Comparison of ENCODE assay signal across 1 cellular context in the genomic region with DNA sequence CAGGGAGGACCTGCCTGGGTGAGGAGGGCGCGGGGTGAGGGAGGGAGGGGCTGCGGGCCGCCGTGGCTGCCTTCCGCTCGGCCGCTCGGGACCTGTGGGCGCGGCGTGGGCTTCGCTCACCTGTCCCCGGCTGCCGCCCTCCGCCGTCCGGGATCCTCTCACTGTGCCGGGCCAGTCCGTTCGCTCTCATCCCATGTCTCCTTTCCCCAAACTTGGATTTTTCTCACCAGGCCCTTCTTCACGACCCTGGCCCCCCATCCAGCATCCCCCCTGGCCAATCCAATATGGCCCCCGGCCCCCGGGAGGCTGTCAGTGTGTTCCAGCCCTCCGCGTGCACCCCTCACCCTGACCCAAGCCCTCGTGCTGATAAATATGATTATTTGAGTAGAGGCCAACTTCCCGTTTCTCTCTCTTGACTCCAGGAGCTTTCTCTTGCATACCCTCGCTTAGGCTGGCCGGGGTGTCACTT.
TF ChIP-seq lines count a peak whose summit lies in the region.

No MANE protein-coding gene starts in this region.

TF ChIP-seq in K562, 482 proteins besides CTCF, POLR2A, EP300 and RAD21 (continued from another document and continues in another):
- TF ChIP-seq SMARCA4 (IDR thresholded peaks at IDR 0.05) (no peak), SNAPC5 (CRISPR knock-in tag; IDR thresholded peaks at IDR 0.05) (no peak), ZNF79 (CRISPR knock-in tag; IDR thresholded peaks at IDR 0.05; ENCODE audit: low read depth) (no peak), CHD1 (IDR thresholded peaks at IDR 0.05; ENCODE audit: low read length) (peak; percentile 61), ETV1 (tag; conservative IDR thresholded peaks at IDR 0.05; ENCODE audit: low read depth) (0 out of 2 replicates have a peak, but pooled peaks have one; percentile 9), CHD2 (IDR thresholded peaks at IDR 0.05; ENCODE audit: low read depth, low read length) (no peak), ATF3 (IDR thresholded peaks at IDR 0.05) (no peak), ATF3 (CRISPR knock-in tag; conservative IDR thresholded peaks at IDR 0.05) (no peak), SAP30 (IDR thresholded peaks at IDR 0.05; ENCODE audit: borderline replicate concordance, insufficient read depth, low read depth, low read length, poor library complexity, severe bottlenecking) (peak; percentile 75), ZNF512 (tag; IDR thresholded peaks at IDR 0.05) (no peak), SAFB (IDR thresholded peaks at IDR 0.05; ENCODE audit: borderline replicate concordance, low read depth, low read length) (0 out of 2 replicates have a peak, but pooled peaks have one; percentile 43), FOXP1 (CRISPR knock-in tag; IDR thresholded peaks at IDR 0.05) (no peak), SRSF9 (IDR thresholded peaks at IDR 0.05; ENCODE audit: borderline replicate concordance, low read depth, low read length) (no peak), SMC3 (conservative IDR thresholded peaks at IDR 0.05; ENCODE audit: insufficient read depth, low read depth, low read length) (no peak), MECOM (CRISPR knock-in tag; IDR thresholded peaks at IDR 0.05) (no peak), NCOA6 (IDR thresholded peaks at IDR 0.05) (no peak), ZKSCAN1 (IDR thresholded peaks at IDR 0.05; ENCODE audit: low read depth, low read length) (0 out of 2 replicates have a peak, but pooled peaks have one; percentile 11), CAMTA2 (CRISPR knock-in tag; conservative IDR thresholded peaks at IDR 0.05) (0 out of 2 replicates have a peak, but pooled peaks have one; percentile 67), ZNF41 (CRISPR knock-in tag; conservative IDR thresholded peaks at IDR 0.05) (no peak), CREB3 (tag; conservative IDR thresholded peaks at IDR 0.05; ENCODE audit: low read depth) (no peak), SP2 (IDR thresholded peaks at IDR 0.05; ENCODE audit: extremely low read depth, low read depth, low read length, poor library complexity, severe bottlenecking) (no peak), CCNT2 (IDR thresholded peaks at IDR 0.05; ENCODE audit: borderline replicate concordance, extremely low read depth, insufficient read length, low read depth, low read length) (peak; percentile 4), ZNF12 (CRISPR knock-in tag; IDR thresholded peaks at IDR 0.05) (0 out of 2 replicates have a peak, but pooled peaks have one; percentile 56), NR2C1 (IDR thresholded peaks at IDR 0.05) (no peak), NR2C1 (tag; IDR thresholded peaks at IDR 0.05) (no peak), ELF2 (CRISPR knock-in tag; IDR thresholded peaks at IDR 0.05) (peak; percentile 68), TAL1 (IDR thresholded peaks at IDR 0.05) (no peak), DEAF1 (CRISPR knock-in tag; IDR thresholded peaks at IDR 0.05) (no peak), IRF2 (CRISPR knock-in tag; IDR thresholded peaks at IDR 0.05) (no peak), TBL1XR1 (IDR thresholded peaks at IDR 0.05; ENCODE audit: low read length in 2 of 2) (no peak), E2F6 (IDR thresholded peaks at IDR 0.05; ENCODE audit: borderline replicate concordance in 1 of 2, extremely low read depth in 1 of 2, insufficient read depth in 1 of 2, insufficient read length in 1 of 2, low read depth in 1 of 2, low read length in 1 of 2, poor library complexity in 1 of 2, severe bottlenecking in 1 of 2) (no peak), ZBTB8A (IDR thresholded peaks at IDR 0.05; ENCODE audit: partially characterized antibody) (no peak), SIN3B (IDR thresholded peaks at IDR 0.05; ENCODE audit: low read depth) (no peak), U2AF1 (optimal IDR thresholded peaks at IDR 0.05; ENCODE audit: low read depth, low read length) (no peak), ZNF165 (CRISPR knock-in tag; IDR thresholded peaks at IDR 0.05; ENCODE audit: borderline replicate concordance) (no peak), EWSR1 (IDR thresholded peaks at IDR 0.05; ENCODE audit: borderline replicate concordance, low read depth, partially characterized antibody) (no peak), ZBTB17 (CRISPR knock-in tag; IDR thresholded peaks at IDR 0.05) (no peak), ATF2 (CRISPR knock-in tag; IDR thresholded peaks at IDR 0.05) (no peak), POLR3A (IDR thresholded peaks at IDR 0.05; ENCODE audit: borderline replicate concordance, extremely low read depth, insufficient read depth, insufficient read length) (no peak)
- TF ChIP-seq, protein P1, sequence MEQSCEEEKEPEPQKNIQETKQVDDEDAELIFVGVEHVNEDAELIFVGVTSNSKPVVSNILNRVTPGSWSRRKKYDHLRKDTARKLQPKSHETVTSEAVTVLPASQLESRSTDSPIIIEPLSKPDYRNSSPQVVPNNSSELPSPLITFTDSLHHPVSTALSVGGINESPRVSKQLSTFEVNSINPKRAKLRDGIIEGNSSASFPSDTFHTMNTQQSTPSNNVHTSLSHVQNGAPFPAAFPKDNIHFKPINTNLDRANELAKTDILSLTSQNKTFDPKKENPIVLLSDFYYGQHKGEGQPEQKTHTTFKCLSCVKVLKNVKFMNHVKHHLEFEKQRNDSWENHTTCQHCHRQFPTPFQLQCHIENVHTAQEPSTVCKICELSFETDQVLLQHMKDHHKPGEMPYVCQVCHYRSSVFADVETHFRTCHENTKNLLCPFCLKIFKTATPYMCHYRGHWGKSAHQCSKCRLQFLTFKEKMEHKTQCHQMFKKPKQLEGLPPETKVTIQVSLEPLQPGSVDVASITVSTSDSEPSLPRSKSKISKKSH (CRISPR knock-in tag; IDR thresholded peaks at IDR 0.05) = no peak
- TF ChIP-seq, protein P2, sequence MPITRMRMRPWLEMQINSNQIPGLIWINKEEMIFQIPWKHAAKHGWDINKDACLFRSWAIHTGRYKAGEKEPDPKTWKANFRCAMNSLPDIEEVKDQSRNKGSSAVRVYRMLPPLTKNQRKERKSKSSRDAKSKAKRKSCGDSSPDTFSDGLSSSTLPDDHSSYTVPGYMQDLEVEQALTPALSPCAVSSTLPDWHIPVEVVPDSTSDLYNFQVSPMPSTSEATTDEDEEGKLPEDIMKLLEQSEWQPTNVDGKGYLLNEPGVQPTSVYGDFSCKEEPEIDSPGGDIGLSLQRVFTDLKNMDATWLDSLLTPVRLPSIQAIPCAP (CRISPR knock-in tag; IDR thresholded peaks at IDR 0.05; ENCODE audit: borderline replicate concordance) = no peak
- TF ChIP-seq, protein P3, sequence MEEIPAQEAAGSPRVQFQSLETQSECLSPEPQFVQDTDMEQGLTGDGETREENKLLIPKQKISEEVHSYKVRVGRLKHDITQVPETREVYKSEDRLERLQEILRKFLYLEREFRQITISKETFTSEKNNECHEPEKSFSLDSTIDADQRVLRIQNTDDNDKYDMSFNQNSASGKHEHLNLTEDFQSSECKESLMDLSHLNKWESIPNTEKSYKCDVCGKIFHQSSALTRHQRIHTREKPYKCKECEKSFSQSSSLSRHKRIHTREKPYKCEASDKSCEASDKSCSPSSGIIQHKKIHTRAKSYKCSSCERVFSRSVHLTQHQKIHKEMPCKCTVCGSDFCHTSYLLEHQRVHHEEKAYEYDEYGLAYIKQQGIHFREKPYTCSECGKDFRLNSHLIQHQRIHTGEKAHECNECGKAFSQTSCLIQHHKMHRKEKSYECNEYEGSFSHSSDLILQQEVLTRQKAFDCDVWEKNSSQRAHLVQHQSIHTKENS (CRISPR knock-in tag; IDR thresholded peaks at IDR 0.05) = no peak
- TF ChIP-seq, protein P4, sequence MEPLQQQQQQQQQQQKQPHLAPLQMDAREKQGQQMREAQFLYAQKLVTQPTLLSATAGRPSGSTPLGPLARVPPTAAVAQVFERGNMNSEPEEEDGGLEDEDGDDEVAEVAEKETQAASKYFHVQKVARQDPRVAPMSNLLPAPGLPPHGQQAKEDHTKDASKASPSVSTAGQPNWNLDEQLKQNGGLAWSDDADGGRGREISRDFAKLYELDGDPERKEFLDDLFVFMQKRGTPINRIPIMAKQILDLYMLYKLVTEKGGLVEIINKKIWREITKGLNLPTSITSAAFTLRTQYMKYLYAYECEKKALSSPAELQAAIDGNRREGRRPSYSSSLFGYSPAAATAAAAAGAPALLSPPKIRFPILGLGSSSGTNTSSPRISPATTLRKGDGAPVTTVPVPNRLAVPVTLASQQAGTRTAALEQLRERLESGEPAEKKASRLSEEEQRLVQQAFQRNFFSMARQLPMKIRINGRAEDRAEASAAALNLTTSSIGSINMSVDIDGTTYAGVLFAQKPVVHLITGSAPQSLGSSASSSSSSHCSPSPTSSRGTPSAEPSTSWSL (CRISPR knock-in tag; IDR thresholded peaks at IDR 0.05; ENCODE audit: borderline replicate concordance) = no peak
- TF ChIP-seq, protein P5, sequence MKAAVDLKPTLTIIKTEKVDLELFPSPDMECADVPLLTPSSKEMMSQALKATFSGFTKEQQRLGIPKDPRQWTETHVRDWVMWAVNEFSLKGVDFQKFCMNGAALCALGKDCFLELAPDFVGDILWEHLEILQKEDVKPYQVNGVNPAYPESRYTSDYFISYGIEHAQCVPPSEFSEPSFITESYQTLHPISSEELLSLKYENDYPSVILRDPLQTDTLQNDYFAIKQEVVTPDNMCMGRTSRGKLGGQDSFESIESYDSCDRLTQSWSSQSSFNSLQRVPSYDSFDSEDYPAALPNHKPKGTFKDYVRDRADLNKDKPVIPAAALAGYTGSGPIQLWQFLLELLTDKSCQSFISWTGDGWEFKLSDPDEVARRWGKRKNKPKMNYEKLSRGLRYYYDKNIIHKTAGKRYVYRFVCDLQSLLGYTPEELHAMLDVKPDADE (conservative IDR thresholded peaks at IDR 0.05; ENCODE audit: control insufficient read depth, low read depth, low read length) = peak; percentile 27; the same call in 1 of the 2 replicates
